In genomic region chr9:89549031-89549644, GRCh38 we compare ENCODE assay signal across 8 cellular contexts. TPM values are rescaled to one million over a fixed set of nuclear protein-coding genes. Genes with fewer than 3 reads are reported as not detected.
DNase-seq lines count a peak whose midpoint lies in the region; ATAC-seq lines count a peak whose summit lies in the region.

No MANE protein-coding gene starts in this region.

- POLR2A ChIA-PET in CD4-positive, alpha-beta memory T cell (lab: Charles Lee; ENCODE audit: partially characterized antibody) = interaction anchor here (0.6 to 4.2 kb wide), 48 partner anchors 10 to 239 kb away, joined by 3 to 46 read pairs (median 6); partner anchors contain the start of genes CKS2, SECISBP2 and SEMA4D
- POLR2A ChIA-PET in naive thymus-derived CD4-positive, alpha-beta T cell (lab: Charles Lee) = interaction anchor here (0.6 to 3.8 kb wide), 39 partner anchors 9 to 229 kb away, joined by 3 to 32 read pairs (median 5); no protein-coding TSS in a partner anchor

- H3K27ac Mint-ChIP-seq in CD4-positive, alpha-beta memory T cell = peak overlapping the region in 4 of 7 donors; percentile 50 to 79 (median 60)
- H3K27ac Mint-ChIP-seq in naive thymus-derived CD4-positive, alpha-beta T cell = peak overlapping the region in 7 of 9 donors; percentile 27 to 88 (median 74)
- H3K27ac Mint-ChIP-seq in stimulated activated naive B cell treated with anti-CD40 and anti-IgM and Interleukin-4, amounts not matched to agents 10 μg/mL and 1 μg/mL and 100 μg/mL, for 72 hours = no peak overlapping the region

- peaks cover 7 to 20% (median 14%) of the 10 kb centered on the region in 4 donors for H3K4me1 Mint-ChIP-seq in CD4-positive, alpha-beta memory T cell
- peaks cover 13 to 42% (median 31%) of the 10 kb centered on the region in 7 donors for H3K4me1 Mint-ChIP-seq in naive thymus-derived CD4-positive, alpha-beta T cell
- no peaks in the 10 kb centered on the region for H3K4me1 Mint-ChIP-seq in stimulated activated naive B cell treated with anti-CD40 and anti-IgM and Interleukin-4, amounts not matched to agents 10 μg/mL and 1 μg/mL and 100 μg/mL, for 72 hours

- ATAC-seq in GM19438 (IDR thresholded peaks at IDR 0.05; ENCODE audit: low read depth, unreplicated experiment) (peak; percentile 69), HG03571 (IDR thresholded peaks at IDR 0.05; ENCODE audit: unreplicated experiment) (peak; percentile 87)
- ATAC-seq in naive thymus-derived CD4-positive, alpha-beta T cell = peak; percentile 100
- ATAC-seq in stimulated activated naive B cell treated with anti-CD40 and anti-IgM and Interleukin-4, amounts not matched to agents 10 μg/mL and 1 μg/mL and 100 μg/mL, for 72 hours (replicated peaks) = peak; percentile 100

- H3K4me3 ChIP-seq in CD4-positive, alpha-beta memory T cell (ENCODE audit: low read length in 2 of 2) = no peak overlapping the region
- no peak overlapping the region for H3K4me3 ChIP-seq in naive thymus-derived CD4-positive, alpha-beta T cell (ENCODE audit: low read length)

- peak overlapping the region in 4 of 8 donors; percentile 7 to 52 (median 44) for H3K4me3 Mint-ChIP-seq in CD4-positive, alpha-beta memory T cell
- H3K4me3 Mint-ChIP-seq in naive thymus-derived CD4-positive, alpha-beta T cell = peak overlapping the region in 7 of 10 donors; percentile 18 to 66 (median 55)
- H3K4me3 Mint-ChIP-seq in stimulated activated naive B cell treated with anti-CD40 and anti-IgM and Interleukin-4, amounts not matched to agents 10 μg/mL and 1 μg/mL and 100 μg/mL, for 72 hours = no peak overlapping the region

- peaks cover 4 to 12% of the 10 kb centered on the region in 2 donors for H3K36me3 Mint-ChIP-seq in CD4-positive, alpha-beta memory T cell
- peaks cover 4 to 16% (median 8%) of the 10 kb centered on the region in 5 donors for H3K36me3 Mint-ChIP-seq in naive thymus-derived CD4-positive, alpha-beta T cell
- peaks cover 6 to 10% of the 10 kb centered on the region in 2 donors for H3K36me3 Mint-ChIP-seq in stimulated activated naive B cell treated with anti-CD40 and anti-IgM and Interleukin-4, amounts not matched to agents 10 μg/mL and 1 μg/mL and 100 μg/mL, for 72 hours

- peak; percentile 78 to 83 (median 79) for DNase-seq in CD4-positive, alpha-beta memory T cell
- DNase-seq in NOMO-1 treated with dmso at 0.1 percent for 144 hours (lab: John Stamatoyannopoulos, UW; ENCODE audit: unreplicated experiment) (peak; percentile 70), epidermal melanocyte (ENCODE audit: insufficient read length, low spot score) (peak; percentile 83)
- peak; percentile 56 for DNase-seq in activated CD8-positive, alpha-beta memory T cell treated with anti-CD3 and anti-CD28 coated beads, Interleukin-2, amount 50 U/mL, for 24 hours (ENCODE audit: extremely low read depth)
- DNase-seq in naive thymus-derived CD4-positive, alpha-beta T cell = peak; percentile 70 to 87 (median 81)
- peak; percentile 72 for DNase-seq in stimulated activated naive B cell treated with anti-CD40 and anti-IgM and Interleukin-4, amounts not matched to agents 10 μg/mL and 1 μg/mL and 100 μg/mL, for 72 hours

- no peaks in the 10 kb centered on the region for H3K36me3 ChIP-seq in CD4-positive, alpha-beta memory T cell (ENCODE audit: insufficient read depth, low read length)
- H3K36me3 ChIP-seq in naive thymus-derived CD4-positive, alpha-beta T cell (ENCODE audit: control insufficient read depth in 2 of 3, insufficient read depth in 3 of 3, low read length in 3 of 3) = no peaks in the 10 kb centered on the region

- CTCF ChIA-PET in CD4-positive, alpha-beta memory T cell (lab: Charles Lee; ENCODE audit: partially characterized antibody) = interaction anchor here (0.5 to 5.4 kb wide), 65 partner anchors 9 to 251 kb away, joined by 3 to 166 read pairs (median 8); partner anchors contain the start of genes SECISBP2 and SEMA4D
- CTCF ChIA-PET in naive thymus-derived CD4-positive, alpha-beta T cell (lab: Charles Lee) = interaction anchor here (0.6 to 3.8 kb wide), 53 partner anchors 7 to 236 kb away, joined by 3 to 74 read pairs (median 7); partner anchors contain the start of gene SEMA4D

- peaks cover 18% of the 10 kb centered on the region for H3K4me1 ChIP-seq in CD4-positive, alpha-beta memory T cell (ENCODE audit: insufficient read depth, low read length)
- peaks cover 11 to 22% of the 10 kb centered on the region in 2 donors for H3K4me1 ChIP-seq in naive thymus-derived CD4-positive, alpha-beta T cell (ENCODE audit: control insufficient read depth in 2 of 2, insufficient read depth in 2 of 2, low read length in 2 of 2)

- no peak overlapping the region for H3K27ac ChIP-seq in CD4-positive, alpha-beta memory T cell (ENCODE audit: low read depth, low read length)
- H3K27ac ChIP-seq in naive thymus-derived CD4-positive, alpha-beta T cell (ENCODE audit: low read depth, low read length) = peak overlapping the region; percentile 38

- peaks cover 0 to 1% of the 10 kb centered on the region in 2 donors for H3K27me3 Mint-ChIP-seq in CD4-positive, alpha-beta memory T cell
- peaks cover 0 to 21% (median 0%) of the 10 kb centered on the region in 5 donors for H3K27me3 Mint-ChIP-seq in naive thymus-derived CD4-positive, alpha-beta T cell
- H3K27me3 Mint-ChIP-seq in stimulated activated naive B cell treated with anti-CD40 and anti-IgM and Interleukin-4, amounts not matched to agents 10 μg/mL and 1 μg/mL and 100 μg/mL, for 72 hours = no peaks in the 10 kb centered on the region

- H3K27me3 ChIP-seq in CD4-positive, alpha-beta memory T cell (ENCODE audit: insufficient read depth, low read length) = no peaks in the 10 kb centered on the region
- H3K27me3 ChIP-seq in naive thymus-derived CD4-positive, alpha-beta T cell (ENCODE audit: control insufficient read depth in 2 of 2, insufficient read depth in 2 of 2, low read length in 2 of 2) = no peaks in the 10 kb centered on the region

- intact Hi-C loops in CD4-positive, alpha-beta memory T cell (cut with micrococcal nuclease) = loop anchor here (1.0 kb wide), 7 partner anchors 27 to 230 kb away; no protein-coding TSS in a partner anchor
- intact Hi-C loops in naive thymus-derived CD4-positive, alpha-beta T cell (cut with micrococcal nuclease) = loop anchor here (1.0 to 2.0 kb wide), 15 partner anchors 16 to 230 kb away; no protein-coding TSS in a partner anchor

- peaks cover 2 to 15% (median 10%) of the 10 kb centered on the region in 8 donors for H3K9me3 Mint-ChIP-seq in CD4-positive, alpha-beta memory T cell
- peaks cover 3 to 16% (median 10%) of the 10 kb centered on the region in 11 donors for H3K9me3 Mint-ChIP-seq in naive thymus-derived CD4-positive, alpha-beta T cell
- H3K9me3 Mint-ChIP-seq in stimulated activated naive B cell treated with anti-CD40 and anti-IgM and Interleukin-4, amounts not matched to agents 10 μg/mL and 1 μg/mL and 100 μg/mL, for 72 hours = peaks cover 5 to 13% of the 10 kb centered on the region in 2 donors

- no peaks in the 10 kb centered on the region for H3K9me3 ChIP-seq in CD4-positive, alpha-beta memory T cell (ENCODE audit: control insufficient read depth in 1 of 2, low read length in 2 of 2)
- H3K9me3 ChIP-seq in naive thymus-derived CD4-positive, alpha-beta T cell (ENCODE audit: control insufficient read depth in 2 of 3, low read length in 3 of 3) = peaks cover 0 to 10% (median 0%) of the 10 kb centered on the region in 3 experiments

RNA-seq across cellular contexts. Expression of gene SEMA4D, which starts 51.2 kb away (rescaled TPM):
- 100 to 1,000 TPM; 393 to 410 TPM for total RNA-seq in CD4-positive, alpha-beta memory T cell
- 100 to 1,000 TPM in 1 of 2 donors, 10 to 100 TPM in 1; 49.5 to 166 TPM for polyA plus RNA-seq in CD4-positive, alpha-beta memory T cell
- total RNA-seq in naive thymus-derived CD4-positive, alpha-beta T cell = 100 to 1,000 TPM; 389 to 465 (median 460) TPM
- 100 to 1,000 TPM; 114 to 268 TPM for polyA plus RNA-seq in naive thymus-derived CD4-positive, alpha-beta T cell

RNA-seq across cellular contexts. Expression of gene GADD45G, which starts 55.7 kb away (rescaled TPM):
- 1 to 10 TPM; 2.4 to 2.9 TPM for total RNA-seq in CD4-positive, alpha-beta memory T cell
- polyA plus RNA-seq in CD4-positive, alpha-beta memory T cell = under 1 TPM in 1 of 2 donors, not detected in 1; 0.96 TPM
- total RNA-seq in naive thymus-derived CD4-positive, alpha-beta T cell = 10 to 100 TPM in 1 of 5 experiments, 1 to 10 TPM in 3, under 1 TPM in 1; 0.59 to 18.7 (median 4.7) TPM
- under 1 TPM in 1 of 2 donors, not detected in 1; 0.51 TPM for polyA plus RNA-seq in naive thymus-derived CD4-positive, alpha-beta T cell

Comparison
In these comparisons a context has a peak if more than half of its experiments do, and no peak if none do; other contexts are left out.
1. H3K4me3 Mint-ChIP-seq: peak in naive thymus-derived CD4-positive, alpha-beta T cell (7 of 10); none in stimulated activated naive B cell treated with anti-CD40 and anti-IgM and Interleukin-4, amounts not matched to agents 10 μg/mL and 1 μg/mL and 100 μg/mL, for 72 hours (0 of 2).
2. Peak in every context shown above with its lines, with median percentiles within 50 percentile points of each other: DNase-seq and ATAC-seq.